ENCODE assay signal across 1 cellular context in the genomic region with DNA sequence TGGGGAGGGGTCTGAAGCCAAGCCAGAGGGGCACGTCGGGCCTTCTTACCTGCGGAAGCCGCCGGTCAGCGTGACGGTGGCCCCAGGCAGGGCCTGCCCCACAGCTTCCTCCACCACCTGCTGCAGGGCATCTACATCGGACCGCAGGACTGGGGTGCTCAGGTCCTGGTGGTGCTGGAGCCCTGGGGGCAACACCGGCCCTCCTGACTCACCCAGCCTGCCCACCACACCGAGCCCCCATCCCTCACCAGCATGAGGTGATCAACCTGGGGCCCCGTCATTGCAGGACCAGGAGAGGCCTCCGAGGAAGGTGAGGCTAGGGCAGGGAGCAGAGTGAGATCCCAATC.
TF ChIP-seq lines count a peak whose summit lies in the region.

No MANE protein-coding gene starts in this region.

TF ChIP-seq in endothelial cell of umbilical vein, 7 proteins besides CTCF, POLR2A, EP300 and RAD21:
- no peak for TF ChIP-seq FOS (IDR thresholded peaks at IDR 0.05; ENCODE audit: borderline replicate concordance, insufficient read depth, low read length)
- no peak for TF ChIP-seq EZH2 (IDR thresholded peaks at IDR 0.05; ENCODE audit: borderline replicate concordance, low read depth, low read length, severe bottlenecking)
- no peak for TF ChIP-seq GATA2 (IDR thresholded peaks at IDR 0.05; ENCODE audit: insufficient read depth, insufficient read length, low read depth, low read length)
- no peak for TF ChIP-seq JUN (IDR thresholded peaks at IDR 0.05; ENCODE audit: borderline replicate concordance, insufficient read depth, insufficient read length, low read depth)
